ENCODE assay signal across 10 cellular contexts in genomic region chr17:12022310-12022709, GRCh38. TPM values are rescaled to one million over a fixed set of nuclear protein-coding genes. Genes with fewer than 3 reads are reported as not detected.
A peak's percentile ranks its signal among the peaks of the same experiment; 100 is the strongest.
DNase-seq lines count a peak whose midpoint lies in the region; ATAC-seq and TF ChIP-seq lines count a peak whose summit lies in the region.
"Had no signal": no experiment of that assay in that cellular context is flagged by ENCODE, and none has a peak within 500 bp of the region (broad histone marks: within the 10 kb centered on the region; RNA-seq: fewer than 3 reads in every experiment).

No MANE protein-coding gene starts in this region.

- peaks cover 33% of the 10 kb centered on the region for H4K20me1 ChIP-seq in GM23338 (replicated peaks; ENCODE audit: insufficient read depth)

- H3K9me3 ChIP-seq in A673 (ENCODE audit: low read depth, low read length, poor library complexity, severe bottlenecking) (no peaks in the 10 kb centered on the region), liver (ENCODE audit: control insufficient read depth in 4 of 4, low read length in 3 of 4) (no peaks in the 10 kb centered on the region)
- H3K9me3 ChIP-seq: esophagus muscularis mucosa had no signal

- POLR2A ChIA-PET in A673 (lab: Charles Lee; ENCODE audit: low non-redundant PET): no interaction called here

- H3K36me3 ChIP-seq in A673 (ENCODE audit: insufficient read depth, low read length, poor library complexity, severe bottlenecking): no peaks in the 10 kb centered on the region
- no peaks in the 10 kb centered on the region for H3K36me3 ChIP-seq in GM23338 (ENCODE audit: insufficient read depth)
- no peaks in the 10 kb centered on the region for H3K36me3 ChIP-seq in liver (ENCODE audit: control insufficient read depth in 4 of 4, insufficient read depth in 3 of 4, low read depth in 1 of 4, low read length in 3 of 4)
- H3K36me3 ChIP-seq: esophagus muscularis mucosa had no signal

- no peak for TF ChIP-seq RAD21 in liver (IDR thresholded peaks at IDR 0.05)

- no peak overlapping the region for H3K27ac Mint-ChIP-seq in GM23338
- H3K27ac Mint-ChIP-seq in activated T-helper 17 cell treated with anti-CD3 and anti-CD28 coated beads, Interleukin-2, amount 50 U/mL, for 72 hours: peak overlapping the region; percentile 48
- H3K27ac Mint-ChIP-seq: memory B cell had no signal

- 87% methylated on average over 2 of the region's 2 CpGs for WGBS in liver

- intact Hi-C loops in A673 (cut with micrococcal nuclease; ENCODE audit: unreplicated experiment): no loop called here

- peak overlapping the region; percentile 2 to 77 for H3K9ac ChIP-seq in liver (ENCODE audit: low read depth in 1 of 2, low read length in 2 of 2)

- H3K36me3 Mint-ChIP-seq in GM23338 (ENCODE audit: low read depth): no peaks in the 10 kb centered on the region; the same call in 2 of the 3 replicates
- H3K36me3 Mint-ChIP-seq in activated T-helper 17 cell treated with anti-CD3 and anti-CD28 coated beads, Interleukin-2, amount 50 U/mL, for 72 hours (ENCODE audit: low read depth): no peaks in the 10 kb centered on the region
- H3K36me3 Mint-ChIP-seq: memory B cell had no signal

- no peaks in the 10 kb centered on the region for H3K9me3 Mint-ChIP-seq in GM23338
- H3K9me3 Mint-ChIP-seq in activated T-helper 17 cell treated with anti-CD3 and anti-CD28 coated beads, Interleukin-2, amount 50 U/mL, for 72 hours: no peaks in the 10 kb centered on the region
- H3K9me3 Mint-ChIP-seq: memory B cell had no signal

- no peak for TF ChIP-seq CTCF in A673 (conservative IDR thresholded peaks at IDR 0.05; ENCODE audit: low read depth, low read length)
- no peak for TF ChIP-seq CTCF in GM23338 (conservative IDR thresholded peaks at IDR 0.05; ENCODE audit: low read depth in 2 of 2)
- TF ChIP-seq CTCF in liver (IDR thresholded peaks at IDR 0.05; ENCODE audit: low read depth, low read length, missing input control): no peak

- peaks cover 60% of the 10 kb centered on the region for H3K79me2 ChIP-seq in GM23338 (replicated peaks; ENCODE audit: insufficient read depth)

- H3K27me3 ChIP-seq in A673 (replicated peaks; ENCODE audit: insufficient read depth, low read depth, low read length, poor library complexity): no peaks in the 10 kb centered on the region
- peaks cover 7% of the 10 kb centered on the region for H3K27me3 ChIP-seq in GM23338 (ENCODE audit: insufficient read depth)
- no peaks in the 10 kb centered on the region for H3K27me3 ChIP-seq in liver (ENCODE audit: control insufficient read depth in 4 of 4, insufficient read depth in 4 of 4, low read length in 3 of 4)
- H3K27me3 ChIP-seq: esophagus muscularis mucosa had no signal

- peak overlapping the region; percentile 83 for H3K4me3 ChIP-seq in A673 (ENCODE audit: low read depth, low read length, poor library complexity, severe bottlenecking)
- H3K4me3 ChIP-seq in GM23338: peak overlapping the region; percentile 85
- H3K4me3 ChIP-seq in liver (ENCODE audit: low read depth in 1 of 3, low read length in 3 of 3): no peak overlapping the region

- H2AFZ ChIP-seq in GM23338: no peak overlapping the region

- CTCF ChIA-PET in A673 (lab: Charles Lee): no interaction called here

- ATAC-seq in GM23338: no peak
- ATAC-seq in activated T-helper 17 cell treated with anti-CD3 and anti-CD28 coated beads, Interleukin-2, amount 50 U/mL, for 72 hours (replicated peaks): no peak
- no peak for ATAC-seq in HG03520 (IDR thresholded peaks at IDR 0.05; ENCODE audit: unreplicated experiment)

- no peaks in the 10 kb centered on the region for H3K9me2 ChIP-seq in GM23338 (ENCODE audit: insufficient read depth)

- DNase-seq in A673 (ENCODE audit: low spot score) (peak; percentile 41), GM23338 (ENCODE audit: low spot score) (no peak), cortex of kidney (lab: John Stamatoyannopoulos, UW) (no peak), NCI-H345 treated with DMSO at 0.1 percent for 48 hours (lab: John Stamatoyannopoulos, UW; ENCODE audit: unreplicated experiment) (no peak), occipital lobe (lab: John Stamatoyannopoulos, UW) (no peak)

- H3F3A ChIP-seq in GM23338 (replicated peaks; ENCODE audit: low read depth): no peaks in the 10 kb centered on the region; the same call in 1 of the 2 replicates

- no peaks in the 10 kb centered on the region for H3K27me3 Mint-ChIP-seq in GM23338 (ENCODE audit: insufficient read depth, low read depth, poor library complexity)
- no peaks in the 10 kb centered on the region for H3K27me3 Mint-ChIP-seq in activated T-helper 17 cell treated with anti-CD3 and anti-CD28 coated beads, Interleukin-2, amount 50 U/mL, for 72 hours
- H3K27me3 Mint-ChIP-seq: memory B cell had no signal

- H3K4me1 Mint-ChIP-seq in GM23338: peaks cover 47% of the 10 kb centered on the region
- peaks cover 15% of the 10 kb centered on the region for H3K4me1 Mint-ChIP-seq in activated T-helper 17 cell treated with anti-CD3 and anti-CD28 coated beads, Interleukin-2, amount 50 U/mL, for 72 hours

- no TSS peak for BruUV-seq in A673 (replicated peaks; lab: Mats Ljungman, UMichigan)

- H3K4me3 Mint-ChIP-seq in GM23338: peak overlapping the region; percentile 81
- peak overlapping the region; percentile 73 for H3K4me3 Mint-ChIP-seq in activated T-helper 17 cell treated with anti-CD3 and anti-CD28 coated beads, Interleukin-2, amount 50 U/mL, for 72 hours

- H3K27ac ChIP-seq in A673 (ENCODE audit: low read depth, low read length, poor library complexity, severe bottlenecking) (peak overlapping the region; percentile 92), GM23338 (ENCODE audit: low read depth) (no peak overlapping the region), liver (ENCODE audit: low read depth in 1 of 2, low read length in 2 of 2) (no peak overlapping the region)

- H3K4me2 ChIP-seq in GM23338: peak overlapping the region; percentile 98

- H3K4me1 ChIP-seq in A673 (ENCODE audit: insufficient read depth, low read length, poor library complexity, severe bottlenecking): peaks cover 20% of the 10 kb centered on the region
- peaks cover 52% of the 10 kb centered on the region for H3K4me1 ChIP-seq in GM23338 (ENCODE audit: insufficient read depth)
- peaks cover 6 to 37% (median 24%) of the 10 kb centered on the region in 4 donors for H3K4me1 ChIP-seq in liver (ENCODE audit: control insufficient read depth in 4 of 4, insufficient read depth in 4 of 4, low read length in 3 of 4)

TF ChIP-seq in GM23338, 12 proteins besides CTCF, POLR2A, EP300 and RAD21:
- TF ChIP-seq ZNF331 (CRISPR knock-in tag; IDR thresholded peaks at IDR 0.05; ENCODE audit: low read depth): no peak
- TF ChIP-seq CREB1 (CRISPR knock-in tag; IDR thresholded peaks at IDR 0.05; ENCODE audit: low read depth): no peak
- no peak for TF ChIP-seq ETS1 (IDR thresholded peaks at IDR 0.05)
- no peak for TF ChIP-seq JUNB (IDR thresholded peaks at IDR 0.05; ENCODE audit: unreplicated experiment)
- no peak for TF ChIP-seq NANOG (IDR thresholded peaks at IDR 0.05; ENCODE audit: borderline replicate concordance)
- TF ChIP-seq ZNF114 (CRISPR knock-in tag; IDR thresholded peaks at IDR 0.05): no peak
- TF ChIP-seq EZH2phosphoT487 (IDR thresholded peaks at IDR 0.05; ENCODE audit: unreplicated experiment): no peak

TF ChIP-seq in liver, 16 proteins besides CTCF, POLR2A, EP300 and RAD21:
- TF ChIP-seq HNF4G (IDR thresholded peaks at IDR 0.05) (no peak), ZBTB33 (IDR thresholded peaks at IDR 0.05) (no peak), FOXA2 (IDR thresholded peaks at IDR 0.05) (no peak), HNF4A (conservative IDR thresholded peaks at IDR 0.05) (no peak), FOXA1 (IDR thresholded peaks at IDR 0.05) (no peak), RXRA (IDR thresholded peaks at IDR 0.05) (no peak), SP1 (IDR thresholded peaks at IDR 0.05) (no peak), GABPA (IDR thresholded peaks at IDR 0.05 in 1 of 2, conservative IDR thresholded peaks at IDR 0.05 in 1 of 2) (no peak)

RNA-seq across cellular contexts. Expression of gene MAP2K4, which starts 1.6 kb away (rescaled TPM):
- 32.1 and 41.2 TPM in 2 replicates for total RNA-seq in A673 (2021)
- total RNA-seq in GM23338 (2014; rRNA removed; shearing (Covaris generic)): 36.4 and 36.9 TPM in 2 replicates
- polyA plus RNA-seq in GM23338 (2016; fragmentation: Nextera tagmentation; extraction: Ambion mirVana): 23.3 and 25.3 TPM in 2 replicates
- 10 to 100 TPM; 22.1 to 22.7 TPM for total RNA-seq in activated T-helper 17 cell treated with anti-CD3 and anti-CD28 coated beads, Interleukin-2, amount 50 U/mL, for 72 hours
- total RNA-seq in liver: 10 to 100 TPM; 18.9 to 23.8 TPM
- 10 to 100 TPM in 1 of 2 donors, 1 to 10 TPM in 1; 9.2 to 10.5 TPM for polyA plus RNA-seq in liver
- 102 TPM for total RNA-seq in occipital lobe

RNA-seq across cellular contexts. Expression of gene ZNF18, which starts 25.0 kb away (rescaled TPM):
- total RNA-seq in A673 (2021) (10.9 and 11.9 TPM in 2 replicates), liver (1 to 10 TPM; 3.7 to 4.5 TPM), occipital lobe (19.0 TPM)
- 9.2 and 9.8 TPM in 2 replicates for total RNA-seq in GM23338 (2014; rRNA removed; shearing (Covaris generic))
- polyA plus RNA-seq in GM23338 (2016; fragmentation: Nextera tagmentation; extraction: Ambion mirVana) (5.9 TPM in 2 replicates), liver (1 to 10 TPM; 2.1 to 3.2 TPM)
- total RNA-seq in activated T-helper 17 cell treated with anti-CD3 and anti-CD28 coated beads, Interleukin-2, amount 50 U/mL, for 72 hours: 1 to 10 TPM; 5.1 to 5.7 TPM

Comparison
In these comparisons a context has a peak if more than half of its experiments do, and no peak if none do; other contexts are left out.
1. H3K4me3 ChIP-seq: peak in A673 (single experiment) and GM23338 (single experiment); none in liver (0 of 3).